Comparison of ENCODE assay signal across 8 cellular contexts in the genomic region with DNA sequence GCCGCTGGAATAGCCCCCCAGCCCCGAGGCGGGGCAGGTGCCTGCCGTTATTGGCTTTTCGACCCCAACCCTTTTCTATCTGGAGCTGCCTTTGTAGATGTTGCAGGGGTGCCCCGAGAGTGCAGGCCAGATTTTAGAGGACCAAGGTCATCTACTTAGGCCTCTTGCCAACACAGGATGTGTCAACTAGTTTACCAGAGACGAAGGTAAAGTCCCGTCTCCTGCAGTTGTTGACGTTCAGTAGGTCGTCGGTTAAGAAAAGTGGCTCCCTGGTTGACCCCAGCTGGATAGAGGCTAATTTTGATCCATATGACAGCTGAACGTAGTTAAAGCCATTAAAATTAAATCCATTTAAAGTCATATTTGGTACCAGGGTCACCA. TPM values are rescaled to one million over a fixed set of nuclear protein-coding genes. Genes with fewer than 3 reads are reported as not detected.
A peak's percentile ranks its signal among the peaks of the same experiment; 100 is the strongest.
DNase-seq lines count a peak whose midpoint lies in the region; ATAC-seq, FAIRE-seq and TF ChIP-seq lines count a peak whose summit lies in the region.

No MANE protein-coding gene starts in this region.

- POLR2A ChIA-PET in A673 (lab: Charles Lee; ENCODE audit: low non-redundant PET), result no interaction called here

- H3K9me3 ChIP-seq in A673 (ENCODE audit: low read depth, low read length, poor library complexity, severe bottlenecking) (peaks cover 4% of the 10 kb centered on the region), pancreas (no peaks in the 10 kb centered on the region)

- TF ChIP-seq POLR2A in GM12891 (IDR thresholded peaks at IDR 0.05; ENCODE audit: low read depth, low read length), result no peak

- 2% methylated on average over 12 of the region's 12 CpGs for WGBS in pancreas, 2 donors

- CTCF ChIA-PET in A673 (lab: Charles Lee), result interaction anchor here (0.6 kb wide), 1 partner anchor 62 kb away, joined by 6 read pairs; no protein-coding TSS in a partner anchor

- H3K4me1 ChIP-seq in A673 (ENCODE audit: insufficient read depth, low read length, poor library complexity, severe bottlenecking), result peaks cover 3% of the 10 kb centered on the region
- H3K4me1 ChIP-seq in pancreas, result peaks cover 0 to 16% (median 11%) of the 10 kb centered on the region in 3 donors

- intact Hi-C loops in A673 (cut with micrococcal nuclease; ENCODE audit: unreplicated experiment), result no loop called here
- intact Hi-C loops in pancreas (cut with DNase I), result no loop called here

- TSS peak; percentile 90 for BruUV-seq in A673 (replicated peaks; lab: Mats Ljungman, UMichigan)

- H3K27me3 ChIP-seq in A673 (replicated peaks; ENCODE audit: insufficient read depth, low read depth, low read length, poor library complexity) (no peaks in the 10 kb centered on the region), pancreas (no peaks in the 10 kb centered on the region)

- H3K4me3 ChIP-seq in A673 (ENCODE audit: low read depth, low read length, poor library complexity, severe bottlenecking) (peak overlapping the region; percentile 91), fibroblast of villous mesenchyme (ENCODE audit: low read depth, low read length) (peak overlapping the region; percentile 85), pancreas (peak overlapping the region; percentile 96 to 100 (median 98))

- TF ChIP-seq CTCF in A673 (conservative IDR thresholded peaks at IDR 0.05; ENCODE audit: low read depth, low read length) (no peak), VCaP (conservative IDR thresholded peaks at IDR 0.05) (no peak), fibroblast of villous mesenchyme (IDR thresholded peaks at IDR 0.05; ENCODE audit: insufficient read depth, low read depth, low read length) (no peak), pancreas (IDR thresholded peaks at IDR 0.05) (no peak)

- H3K36me3 ChIP-seq in A673 (ENCODE audit: insufficient read depth, low read length, poor library complexity, severe bottlenecking) (no peaks in the 10 kb centered on the region), pancreas (no peaks in the 10 kb centered on the region)

- ATAC-seq in HG03108 (IDR thresholded peaks at IDR 0.05; ENCODE audit: unreplicated experiment) (peak; percentile 10), pancreas (peak; percentile 23 to 46 (median 37))

- DNase-seq in A673 (ENCODE audit: low spot score), result no peak
- DNase-seq in GM12891 (ENCODE audit: insufficient read length, low spot score), result peak; percentile 9
- DNase-seq in fibroblast of villous mesenchyme (ENCODE audit: low read depth), result peak; percentile 28
- peak in 3 of 6 donors; percentile 48 to 62 (median 54) for DNase-seq in pancreas
- DNase-seq in GDM1 (lab: John Stamatoyannopoulos, UW), result no peak
- DNase-seq in DMS153 treated with DMSO at 0.1 percent for 48 hours (lab: John Stamatoyannopoulos, UW; ENCODE audit: unreplicated experiment), result no peak

- FAIRE-seq in GM12891 (lab: Jason Lieb, UNC) (peak; percentile 35), pancreas (lab: Jason Lieb, UNC) (no peak)

- H3K27ac ChIP-seq in A673 (ENCODE audit: low read depth, low read length, poor library complexity, severe bottlenecking) (peak overlapping the region; percentile 99), VCaP (peak overlapping the region; percentile 99), pancreas (peak overlapping the region; percentile 84 to 97 (median 95))

TF ChIP-seq in GM12891, 5 proteins besides CTCF, POLR2A, EP300 and RAD21:
- TF ChIP-seq POLR2AphosphoS5 (IDR thresholded peaks at IDR 0.05; ENCODE audit: low read depth, low read length) (no peak), PAX5 (IDR thresholded peaks at IDR 0.05; ENCODE audit: insufficient read depth, low read length, severe bottlenecking) (no peak), SPI1 (IDR thresholded peaks at IDR 0.05; ENCODE audit: low read depth, low read length) (no peak), POU2F2 (IDR thresholded peaks at IDR 0.05; ENCODE audit: low read depth, low read length) (no peak), TAF1 (IDR thresholded peaks at IDR 0.05; ENCODE audit: low read depth, low read length) (no peak)

RNA-seq across cellular contexts. Expression of a gene that starts 0.6 kb away (rescaled TPM):
- total RNA-seq in A673 (2021), result 101 and 104 TPM in 2 replicates
- polyA plus RNA-seq in GM12891 (2012; ENCODE audit: low read depth, missing spikeins), result 21.8 TPM
- total RNA-seq in fibroblast of villous mesenchyme, result 71.2 and 96.7 TPM in 2 replicates
- total RNA-seq in pancreas, result 10 to 100 TPM; 36.3 to 48.9 (median 42.0) TPM
- polyA plus RNA-seq in pancreas, result 10 to 100 TPM in 1 of 2 donors, 1 to 10 TPM in 1; 8.9 to 21.7 TPM

Comparison
In these comparisons a context has a peak if more than half of its experiments do, and no peak if none do; other contexts are left out.
1. DNase-seq: peak in GM12891 (single experiment) and fibroblast of villous mesenchyme (single experiment); none in A673 (single experiment), GDM1 (single experiment) and DMS153 treated with DMSO at 0.1 percent for 48 hours (single experiment).
2. Peak in every context shown above with its lines, with median percentiles within 50 percentile points of each other: H3K27ac ChIP-seq and H3K4me3 ChIP-seq.